ENCODE assay signal across 27 cellular contexts in the genomic region with DNA sequence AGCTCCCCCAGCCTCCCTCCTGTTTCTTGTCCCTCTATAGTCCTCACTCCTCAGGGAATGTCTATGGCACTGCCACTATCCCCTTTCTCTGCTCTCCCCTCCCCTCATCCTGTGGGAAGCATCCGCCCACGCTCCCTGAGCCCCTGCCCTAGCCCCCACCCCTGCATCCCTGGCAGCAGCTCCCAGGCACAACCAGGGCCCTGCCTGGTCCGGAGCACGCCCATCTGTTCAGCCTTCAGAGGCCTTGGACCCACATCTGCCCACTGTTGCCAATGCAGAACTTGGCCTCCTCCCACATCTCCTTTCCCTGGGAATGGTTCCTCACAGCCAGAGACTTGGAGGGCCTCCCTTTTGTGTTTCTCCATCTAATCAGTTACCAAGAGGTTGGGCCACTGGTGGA. TPM values are rescaled to one million over a fixed set of nuclear protein-coding genes. Genes with fewer than 3 reads are reported as not detected.
"Had no signal": no experiment of that assay in that cellular context is flagged by ENCODE, and none has a peak within 500 bp of the region (broad histone marks: within the 10 kb centered on the region; RNA-seq: fewer than 3 reads in every experiment).

No MANE protein-coding gene starts in this region.

- H3K9me3 ChIP-seq: left ventricle myocardium inferior, neutrophil, right lobe of liver, stomach, thyroid gland, upper lobe of left lung had no signal

- H3K9me3 Mint-ChIP-seq: activated B cell treated with CpG ODN at 0.5 μM for 24 hours; activated naive CD8-positive, alpha-beta T cell treated with anti-CD3 and anti-CD28 coated beads for 36 hours; activated T-cell treated with anti-CD3 and anti-CD28 coated beads, Interleukin-2, amount 50 U/mL, for 72 hours; endodermal cell; natural killer cell treated with Interleukin-12 subunit alpha and Interleukin-12 subunit beta and Interleukin-15 and Interleukin-18, amount 100 ng/mL, for 72 hours had no signal

- H3K27ac ChIP-seq: left ventricle myocardium inferior, neutrophil, right lobe of liver, stomach, thyroid gland, upper lobe of left lung had no signal

- H3K27ac Mint-ChIP-seq: activated B cell treated with CpG ODN at 0.5 μM for 24 hours; activated naive CD8-positive, alpha-beta T cell treated with anti-CD3 and anti-CD28 coated beads for 36 hours; activated T-cell treated with anti-CD3 and anti-CD28 coated beads, Interleukin-2, amount 50 U/mL, for 72 hours; endodermal cell; natural killer cell treated with Interleukin-12 subunit alpha and Interleukin-12 subunit beta and Interleukin-15 and Interleukin-18, amount 100 ng/mL, for 72 hours; progenitor cell of endocrine pancreas had no signal

- H3K36me3 ChIP-seq: left ventricle myocardium inferior, neutrophil, right lobe of liver, stomach, thyroid gland, upper lobe of left lung had no signal

- H3K27me3 ChIP-seq: neutrophil, right lobe of liver, thyroid gland, upper lobe of left lung had no signal

- H3K4me1 ChIP-seq: left ventricle myocardium inferior, stomach, thyroid gland, upper lobe of left lung had no signal

- H3K36me3 Mint-ChIP-seq: activated naive CD8-positive, alpha-beta T cell treated with anti-CD3 and anti-CD28 coated beads for 36 hours; natural killer cell treated with Interleukin-12 subunit alpha and Interleukin-12 subunit beta and Interleukin-15 and Interleukin-18, amount 100 ng/mL, for 72 hours had no signal

- ATAC-seq: activated T-cell treated with anti-CD3 and anti-CD28 coated beads, Interleukin-2, amount 50 U/mL, for 72 hours; esophagus mucosa; natural killer cell treated with Interleukin-12 subunit alpha and Interleukin-12 subunit beta and Interleukin-15 and Interleukin-18, amount 100 ng/mL, for 72 hours; right lobe of liver had no signal

- H3K27me3 Mint-ChIP-seq: activated B cell treated with CpG ODN at 0.5 μM for 24 hours; activated naive CD8-positive, alpha-beta T cell treated with anti-CD3 and anti-CD28 coated beads for 36 hours; natural killer cell treated with Interleukin-12 subunit alpha and Interleukin-12 subunit beta and Interleukin-15 and Interleukin-18, amount 100 ng/mL, for 72 hours had no signal

- H3K4me1 Mint-ChIP-seq: endodermal cell had no signal

- DNase-seq: activated B cell treated with CpG ODN at 0.5 μM for 24 hours; activated CD4-positive, alpha-beta T cell treated with anti-CD3 and anti-CD28 coated beads, Interleukin-2, amount 50 U/mL, for 4 hours; activated effector memory CD4-positive, alpha-beta T cell treated with Interleukin-2 at 50 U/mL for 16 hours; activated naive CD4-positive, alpha-beta T cell treated with Interleukin-2 at 50 U/mL for 16 hours; activated naive CD8-positive, alpha-beta T cell treated with anti-CD3 and anti-CD28 coated beads for 36 hours; activated T-cell treated with anti-CD3 and anti-CD28 coated beads for 4 hours; activated T-cell treated with anti-CD3 and anti-CD28 coated beads, Interleukin-2, amount 50 U/mL, for 72 hours; amniotic stem cell; caudate nucleus; endodermal cell; foreskin fibroblast; left ventricle myocardium inferior; mesendoderm; right lobe of liver; stimulated activated CD4-positive, alpha-beta T cell treated with anti-CD3 and anti-CD28 coated beads, Interleukin-12 subunit alpha, Interleukin-12 subunit beta, amount 100 ng/mL, for 4 hours; stimulated activated CD4-positive, alpha-beta T cell treated with anti-CD3 and anti-CD28 coated beads, Interleukin-4, amount 100 ng/mL, for 1 hour; stomach; thyroid gland; upper lobe of left lung had no signal

- H3K4me3 Mint-ChIP-seq: activated B cell treated with CpG ODN at 0.5 μM for 24 hours; activated naive CD8-positive, alpha-beta T cell treated with anti-CD3 and anti-CD28 coated beads for 36 hours; activated T-cell treated with anti-CD3 and anti-CD28 coated beads, Interleukin-2, amount 50 U/mL, for 72 hours; endodermal cell; natural killer cell treated with Interleukin-12 subunit alpha and Interleukin-12 subunit beta and Interleukin-15 and Interleukin-18, amount 100 ng/mL, for 72 hours had no signal

- H3K4me3 ChIP-seq: left ventricle myocardium inferior, lung, right lobe of liver, stomach, thyroid gland, upper lobe of left lung had no signal

RNA-seq across cellular contexts. Expression of a gene that starts 25.7 kb away (rescaled TPM):
- total RNA-seq: activated B cell treated with CpG ODN at 0.5 μM for 24 hours; activated naive CD8-positive, alpha-beta T cell treated with anti-CD3 and anti-CD28 coated beads for 36 hours; astrocyte; endodermal cell; natural killer cell treated with Interleukin-12 subunit alpha and Interleukin-12 subunit beta and Interleukin-15 and Interleukin-18, amount 100 ng/mL, for 72 hours; osteocyte; progenitor cell of endocrine pancreas; T-helper 2 cell treated with Interferon-gamma antibody and Interleukin-4, amounts not matched to agents 100 ng/mL and 5 ng/mL, for 36 hours had no signal
